13 cellular contexts compared by ENCODE assay signal in genomic region chr17:77144227-77144626, GRCh38. TPM values are rescaled to one million over a fixed set of nuclear protein-coding genes. Genes with fewer than 3 reads are reported as not detected.
A peak's percentile ranks its signal among the peaks of the same experiment; 100 is the strongest.
DNase-seq lines count a peak whose midpoint lies in the region; ATAC-seq lines count a peak whose summit lies in the region.
"Had no signal": no experiment of that assay in that cellular context is flagged by ENCODE, and none has a peak within 500 bp of the region (broad histone marks: within the 10 kb centered on the region; RNA-seq: fewer than 3 reads in every experiment).

No MANE protein-coding gene starts in this region.

- peaks cover 37% of the 10 kb centered on the region for H3K36me3 Mint-ChIP-seq in CD4-positive, CD25-positive, alpha-beta regulatory T cell
- peaks cover 85% of the 10 kb centered on the region for H3K36me3 Mint-ChIP-seq in activated T-helper 17 cell treated with anti-CD3 and anti-CD28 coated beads, Interleukin-2, amount 50 U/mL, for 72 hours (ENCODE audit: low read depth)
- H3K36me3 Mint-ChIP-seq in natural killer cell treated with Interleukin-12 subunit alpha and Interleukin-12 subunit beta and Interleukin-15 and Interleukin-18, amount 100 ng/mL, for 72 hours, result peaks cover 31% of the 10 kb centered on the region

- H3K9me3 ChIP-seq in CD4-positive, CD25-positive, alpha-beta regulatory T cell (ENCODE audit: control insufficient read depth in 2 of 2, low read length in 2 of 2), result no peaks in the 10 kb centered on the region

- peaks cover 62% of the 10 kb centered on the region for H3K4me1 ChIP-seq in CD4-positive, CD25-positive, alpha-beta regulatory T cell (ENCODE audit: control insufficient read depth, insufficient read depth, low read length, poor library complexity, severe bottlenecking)

- peaks cover 4% of the 10 kb centered on the region for H3K27me3 Mint-ChIP-seq in CD4-positive, CD25-positive, alpha-beta regulatory T cell
- no peaks in the 10 kb centered on the region for H3K27me3 Mint-ChIP-seq in activated T-helper 17 cell treated with anti-CD3 and anti-CD28 coated beads, Interleukin-2, amount 50 U/mL, for 72 hours
- H3K27me3 Mint-ChIP-seq in natural killer cell treated with Interleukin-12 subunit alpha and Interleukin-12 subunit beta and Interleukin-15 and Interleukin-18, amount 100 ng/mL, for 72 hours, result no peaks in the 10 kb centered on the region
- H3K27me3 Mint-ChIP-seq: stimulated activated naive CD8-positive, alpha-beta T cell treated with anti-CD3 and anti-CD28 coated beads, Interleukin-15, Interleukin-2, amounts not matched to agents 100 ng/mL and 50 ng/mL, for 24 hours had no signal

- ATAC-seq in CD4-positive, CD25-positive, alpha-beta regulatory T cell (ENCODE audit: low read depth in 2 of 2), result no peak
- no peak for ATAC-seq in activated T-helper 17 cell treated with anti-CD3 and anti-CD28 coated beads, Interleukin-2, amount 50 U/mL, for 72 hours (replicated peaks)
- no peak for ATAC-seq in natural killer cell treated with Interleukin-12 subunit alpha and Interleukin-12 subunit beta and Interleukin-15 and Interleukin-18, amount 100 ng/mL, for 72 hours
- no peak for ATAC-seq in HG02610 (IDR thresholded peaks at IDR 0.05; ENCODE audit: unreplicated experiment)
- ATAC-seq in GM21737 (IDR thresholded peaks at IDR 0.05; ENCODE audit: unreplicated experiment), result no peak
- no peak for ATAC-seq in HG02981 (IDR thresholded peaks at IDR 0.05; ENCODE audit: unreplicated experiment)

- H3K27me3 ChIP-seq in CD4-positive, CD25-positive, alpha-beta regulatory T cell (ENCODE audit: control insufficient read depth, insufficient read depth, low read length), result no peaks in the 10 kb centered on the region
- H3K27me3 ChIP-seq: BLaER1 treated with 17β-estradiol and CSF1 and Interleukin-3, amounts not matched to agents 10 nM and 100 nM had no signal

- peak overlapping the region; percentile 50 for H3K27ac ChIP-seq in CD4-positive, CD25-positive, alpha-beta regulatory T cell (ENCODE audit: insufficient read depth, low read length, poor library complexity, severe bottlenecking)

- peak overlapping the region in 2 of 3 donors; percentile 52 to 69 for H3K27ac Mint-ChIP-seq in CD4-positive, CD25-positive, alpha-beta regulatory T cell
- no peak overlapping the region for H3K27ac Mint-ChIP-seq in activated T-helper 17 cell treated with anti-CD3 and anti-CD28 coated beads, Interleukin-2, amount 50 U/mL, for 72 hours
- H3K27ac Mint-ChIP-seq in natural killer cell treated with Interleukin-12 subunit alpha and Interleukin-12 subunit beta and Interleukin-15 and Interleukin-18, amount 100 ng/mL, for 72 hours, result peak overlapping the region; percentile 72 to 84
- H3K27ac Mint-ChIP-seq: stimulated activated naive CD8-positive, alpha-beta T cell treated with anti-CD3 and anti-CD28 coated beads, Interleukin-15, Interleukin-2, amounts not matched to agents 100 ng/mL and 50 ng/mL, for 24 hours had no signal

- peak overlapping the region in 3 of 4 donors; percentile 33 to 96 (median 95) for H3K4me3 Mint-ChIP-seq in CD4-positive, CD25-positive, alpha-beta regulatory T cell
- H3K4me3 Mint-ChIP-seq in activated T-helper 17 cell treated with anti-CD3 and anti-CD28 coated beads, Interleukin-2, amount 50 U/mL, for 72 hours, result peak overlapping the region; percentile 90
- peak overlapping the region; percentile 88 for H3K4me3 Mint-ChIP-seq in natural killer cell treated with Interleukin-12 subunit alpha and Interleukin-12 subunit beta and Interleukin-15 and Interleukin-18, amount 100 ng/mL, for 72 hours
- H3K4me3 Mint-ChIP-seq: stimulated activated naive CD8-positive, alpha-beta T cell treated with anti-CD3 and anti-CD28 coated beads, Interleukin-15, Interleukin-2, amounts not matched to agents 100 ng/mL and 50 ng/mL, for 24 hours had no signal

- no peak for DNase-seq in CD4-positive, CD25-positive, alpha-beta regulatory T cell
- DNase-seq in NAMALWA (ENCODE audit: low spot score) (peak; percentile 46), SK-N-DZ (ENCODE audit: low spot score) (no peak)
- no peak for DNase-seq in natural killer cell treated with Interleukin-12 subunit alpha and Interleukin-12 subunit beta and Interleukin-15 and Interleukin-18, amount 100 ng/mL, for 72 hours (ENCODE audit: low spot score)
- DNase-seq: erythroblast; stimulated activated CD4-positive, alpha-beta T cell treated with anti-CD3 and anti-CD28 coated beads, Interleukin-1b, Interleukin-23, amount 100 ng/mL, for 48 hours; T1000 had no signal

- H3K9me3 Mint-ChIP-seq in CD4-positive, CD25-positive, alpha-beta regulatory T cell, result peaks cover 0 to 3% (median 0%) of the 10 kb centered on the region in 7 donors
- no peaks in the 10 kb centered on the region for H3K9me3 Mint-ChIP-seq in activated T-helper 17 cell treated with anti-CD3 and anti-CD28 coated beads, Interleukin-2, amount 50 U/mL, for 72 hours
- no peaks in the 10 kb centered on the region for H3K9me3 Mint-ChIP-seq in natural killer cell treated with Interleukin-12 subunit alpha and Interleukin-12 subunit beta and Interleukin-15 and Interleukin-18, amount 100 ng/mL, for 72 hours
- H3K9me3 Mint-ChIP-seq: stimulated activated naive CD8-positive, alpha-beta T cell treated with anti-CD3 and anti-CD28 coated beads, Interleukin-15, Interleukin-2, amounts not matched to agents 100 ng/mL and 50 ng/mL, for 24 hours had no signal

- H3K4me3 ChIP-seq in CD4-positive, CD25-positive, alpha-beta regulatory T cell (ENCODE audit: low read depth, low read length), result peak overlapping the region; percentile 26

- H3K36me3 ChIP-seq in CD4-positive, CD25-positive, alpha-beta regulatory T cell (ENCODE audit: control insufficient read depth, insufficient read depth, low read length), result peaks cover 54% of the 10 kb centered on the region

- H3K4me1 Mint-ChIP-seq in CD4-positive, CD25-positive, alpha-beta regulatory T cell, result peaks cover 43 to 83% (median 57%) of the 10 kb centered on the region in 4 donors
- peaks cover 50% of the 10 kb centered on the region for H3K4me1 Mint-ChIP-seq in activated T-helper 17 cell treated with anti-CD3 and anti-CD28 coated beads, Interleukin-2, amount 50 U/mL, for 72 hours
- H3K4me1 Mint-ChIP-seq in natural killer cell treated with Interleukin-12 subunit alpha and Interleukin-12 subunit beta and Interleukin-15 and Interleukin-18, amount 100 ng/mL, for 72 hours (ENCODE audit: low read depth in 2 of 2), result peaks cover 54 to 76% of the 10 kb centered on the region in 2 donors

RNA-seq across cellular contexts. Expression of gene SEC14L1, which starts 3.5 kb away (rescaled TPM):
- total RNA-seq in CD4-positive, CD25-positive, alpha-beta regulatory T cell, result 143 TPM
- 10 to 100 TPM; 13.2 to 20.8 (median 20.2) TPM for polyA plus RNA-seq in CD4-positive, CD25-positive, alpha-beta regulatory T cell
- total RNA-seq in activated T-helper 17 cell treated with anti-CD3 and anti-CD28 coated beads, Interleukin-2, amount 50 U/mL, for 72 hours, result 10 to 100 TPM; 89.3 to 98.4 TPM
- total RNA-seq in natural killer cell treated with Interleukin-12 subunit alpha and Interleukin-12 subunit beta and Interleukin-15 and Interleukin-18, amount 100 ng/mL, for 72 hours, result 100 to 1,000 TPM in 1 of 2 donors, 10 to 100 TPM in 1; 91.6 to 117 TPM
- polyA plus RNA-seq in SK-N-DZ (2014; cell fraction: cytosol; rRNA removed), result 17.1 and 19.5 TPM in 2 replicates
- polyA plus RNA-seq in SK-N-DZ (2014; cell fraction: nucleus; rRNA removed), result 11.7 and 21.8 TPM in 2 replicates
